Comparison of ENCODE assay signal across 15 cellular contexts in the genomic region with DNA sequence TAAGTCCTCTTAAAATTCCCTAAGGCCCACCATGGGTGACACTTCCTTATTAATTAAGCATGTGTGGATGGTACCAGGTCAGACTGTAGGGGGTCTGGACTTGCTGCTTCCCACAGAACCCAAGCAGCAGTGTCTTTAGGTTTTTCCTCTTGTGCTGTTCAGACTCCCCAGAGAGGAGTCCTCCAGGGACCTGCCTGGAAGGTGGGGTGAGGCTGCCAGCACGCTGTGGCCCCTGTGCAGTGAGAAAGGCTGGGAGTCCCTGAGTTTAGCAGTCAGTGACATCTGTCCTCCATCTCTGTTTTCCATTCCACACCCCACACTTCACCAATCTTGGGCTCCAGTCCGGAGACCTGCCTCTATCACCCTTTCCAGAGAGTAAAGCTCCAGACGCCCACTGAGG. TPM values are rescaled to one million over a fixed set of nuclear protein-coding genes. Genes with fewer than 3 reads are reported as not detected.
DNase-seq lines count a peak whose midpoint lies in the region; ATAC-seq and TF ChIP-seq lines count a peak whose summit lies in the region.
"Had no signal": no experiment of that assay in that cellular context is flagged by ENCODE, and none has a peak within 500 bp of the region (broad histone marks: within the 10 kb centered on the region; RNA-seq: fewer than 3 reads in every experiment).

No MANE protein-coding gene starts in this region.

- WGBS in trophoblast cell (ENCODE audit: extremely low coverage, insufficient coverage, insufficient read length), result no CpG with 5 or more reads among the region's 3 CpGs

- H4K91ac ChIP-seq in trophoblast cell (ENCODE audit: low read depth, low read length), result no peak overlapping the region

- H2BK12ac ChIP-seq in trophoblast cell (ENCODE audit: low read length), result peak overlapping the region; percentile 50

- no peaks in the 10 kb centered on the region for H3K79me2 ChIP-seq in trophoblast cell (ENCODE audit: control insufficient read depth, insufficient read depth, low read length, poor library complexity)

- intact Hi-C loops in dorsolateral prefrontal cortex (cut with DNase I), result no loop called here

- H3K36me3 ChIP-seq in BLaER1 (no peaks in the 10 kb centered on the region), RWPE2 (ENCODE audit: low read depth) (no peaks in the 10 kb centered on the region), trophoblast cell (ENCODE audit: control insufficient read depth in 1 of 2, insufficient read depth in 2 of 2, low read length in 2 of 2) (no peaks in the 10 kb centered on the region)

- no peak for TF ChIP-seq CTCF in RWPE2 (IDR thresholded peaks at IDR 0.05; ENCODE audit: poor library complexity, severe bottlenecking)
- no peak for TF ChIP-seq CTCF in dorsolateral prefrontal cortex (IDR thresholded peaks at IDR 0.05 in 54 of 56, conservative IDR thresholded peaks at IDR 0.05 in 2 of 56; ENCODE audit: low read depth in 1 of 56, partially characterized antibody in 56 of 56)

- no peak overlapping the region for H3K23ac ChIP-seq in trophoblast cell (ENCODE audit: low read length)

- H3K9ac ChIP-seq in BLaER1, result no peak overlapping the region
- H3K9ac ChIP-seq in trophoblast cell (ENCODE audit: low read length), result no peak overlapping the region
- H3K9ac ChIP-seq: GM23248 had no signal

- H2AFZ ChIP-seq in trophoblast cell (ENCODE audit: insufficient read depth, low read length, poor library complexity), result no peak overlapping the region
- H2AFZ ChIP-seq: GM23248 had no signal

- no peak overlapping the region for H3K27ac ChIP-seq in BLaER1
- H3K27ac ChIP-seq in RWPE2 (ENCODE audit: poor library complexity, severe bottlenecking), result peak overlapping the region; percentile 79
- peak overlapping the region in 50 of 59 donors; percentile 6 to 100 (median 64) for H3K27ac ChIP-seq in dorsolateral prefrontal cortex
- H3K27ac ChIP-seq in trophoblast cell (ENCODE audit: low read depth, low read length), result no peak overlapping the region
- H3K27ac ChIP-seq: GM23248, HL-60 had no signal

- no peaks in the 10 kb centered on the region for H4K20me1 ChIP-seq in BLaER1

- peak overlapping the region; percentile 36; the same call in 1 of the 2 replicates for H3K4me2 ChIP-seq in BLaER1
- no peak overlapping the region for H3K4me2 ChIP-seq in trophoblast cell (ENCODE audit: low read length)

- no peak overlapping the region for H3K4ac ChIP-seq in trophoblast cell (ENCODE audit: low read depth, low read length)

- H3K79me1 ChIP-seq in trophoblast cell (ENCODE audit: low read length), result no peaks in the 10 kb centered on the region

- no peak overlapping the region for H3K14ac ChIP-seq in trophoblast cell (ENCODE audit: low read length)

- no peak for DNase-seq in RWPE2 (ENCODE audit: low spot score)
- no peak for DNase-seq in dorsolateral prefrontal cortex
- DNase-seq in trophoblast cell, result no peak
- no peak for DNase-seq in SHP77 treated with DMSO at 0.1 percent for 48 hours (lab: John Stamatoyannopoulos, UW)
- no peak for DNase-seq in NCI-H1694 treated with DMSO at 0.1 percent for 48 hours (lab: John Stamatoyannopoulos, UW)
- DNase-seq: ACHN; C1 segment of cervical spinal cord; CD4-positive, alpha-beta T cell; DMS79; GM23248 had no signal

- H3K27me3 ChIP-seq in BLaER1 (no peaks in the 10 kb centered on the region), RWPE2 (ENCODE audit: insufficient read depth, poor library complexity, severe bottlenecking) (no peaks in the 10 kb centered on the region), dorsolateral prefrontal cortex (no peaks in the 10 kb centered on the region), trophoblast cell (ENCODE audit: insufficient read depth, low read length) (no peaks in the 10 kb centered on the region)

- H3K4me3 ChIP-seq in BLaER1 (no peak overlapping the region), RWPE2 (ENCODE audit: severe bottlenecking) (no peak overlapping the region), dorsolateral prefrontal cortex (no peak overlapping the region), trophoblast cell (ENCODE audit: low read depth, low read length) (no peak overlapping the region)
- H3K4me3 ChIP-seq: GM23248 had no signal

- H3K18ac ChIP-seq in trophoblast cell (ENCODE audit: low read length), result no peak overlapping the region

- no peak for ATAC-seq in RWPE2 (ENCODE audit: low read depth)
- no peak for ATAC-seq in GM21447 (IDR thresholded peaks at IDR 0.05; ENCODE audit: unreplicated experiment)
- ATAC-seq in GM21381 (IDR thresholded peaks at IDR 0.05; ENCODE audit: unreplicated experiment), result no peak
- ATAC-seq: HCT116 had no signal

- no peak overlapping the region for H2AK5ac ChIP-seq in trophoblast cell (ENCODE audit: low read length)

- no peak overlapping the region for H2BK120ac ChIP-seq in trophoblast cell (ENCODE audit: insufficient read depth, low read length, poor library complexity)

- no peak overlapping the region for H4K12ac ChIP-seq in trophoblast cell (ENCODE audit: low read depth, low read length)

- H3K9me3 ChIP-seq in BLaER1 (no peaks in the 10 kb centered on the region), RWPE2 (ENCODE audit: severe bottlenecking) (no peaks in the 10 kb centered on the region), trophoblast cell (ENCODE audit: insufficient read depth, low read depth, low read length) (no peaks in the 10 kb centered on the region)

- H2BK5ac ChIP-seq in trophoblast cell (ENCODE audit: low read depth, low read length, poor library complexity), result no peak overlapping the region

- H3K4me1 ChIP-seq in BLaER1 (peaks cover 49% of the 10 kb centered on the region), RWPE2 (ENCODE audit: insufficient read depth, poor library complexity, severe bottlenecking) (peaks cover 28% of the 10 kb centered on the region), trophoblast cell (ENCODE audit: control insufficient read depth in 1 of 2, insufficient read depth in 2 of 2, low read length in 2 of 2) (peaks cover 0 to 7% of the 10 kb centered on the region in 2 experiments)

- no peak overlapping the region for H4K8ac ChIP-seq in trophoblast cell (ENCODE audit: low read depth, low read length)

RNA-seq across cellular contexts. Expression of a gene that starts 18.0 kb away (rescaled TPM):
- 100 to 1,000 TPM in 11 of 120 experiments, 10 to 100 TPM in 109; 56.0 to 109 (median 86.7) TPM for total RNA-seq in dorsolateral prefrontal cortex
- polyA plus RNA-seq in trophoblast cell (2013), result 23.2 and 23.6 TPM in 2 replicates

Comparison
In these comparisons a context has a peak if more than half of its experiments do, and no peak if none do; other contexts are left out.
1. H3K27ac ChIP-seq: peak in RWPE2 (single experiment) and dorsolateral prefrontal cortex (50 of 59); none in BLaER1 (single experiment) and trophoblast cell (single experiment).